19 cellular contexts compared by ENCODE assay signal in the genomic region with DNA sequence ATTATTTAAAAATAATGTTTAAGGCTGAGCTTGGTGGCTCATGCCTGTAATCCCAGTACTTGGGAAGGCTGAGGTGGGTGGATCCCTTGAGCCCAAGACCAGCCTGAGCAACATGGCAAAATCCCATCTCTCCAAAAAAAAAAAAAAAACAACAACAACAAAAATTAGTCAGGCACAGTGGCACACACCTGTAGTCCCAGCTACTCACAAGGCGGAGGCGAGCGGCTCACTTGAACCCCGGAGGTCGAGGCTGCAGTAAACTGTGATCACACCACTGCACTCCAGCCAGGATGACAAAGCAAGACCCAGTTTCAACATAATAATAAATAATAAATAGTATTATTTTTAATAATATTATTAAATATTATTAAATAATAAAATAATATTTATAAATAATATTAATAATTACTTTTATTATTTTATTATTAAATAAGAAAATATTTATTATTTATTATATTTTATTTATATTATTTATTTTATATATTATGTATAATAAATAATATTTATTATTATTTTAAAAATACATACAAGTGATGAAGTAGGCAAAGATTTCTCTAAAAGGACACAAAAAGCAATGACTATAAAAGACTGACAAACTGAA. TPM values are rescaled to one million over a fixed set of nuclear protein-coding genes. Genes with fewer than 3 reads are reported as not detected.
DNase-seq lines count a peak whose midpoint lies in the region; FAIRE-seq lines count a peak whose summit lies in the region.
"Had no signal": no experiment of that assay in that cellular context is flagged by ENCODE, and none has a peak within 500 bp of the region (broad histone marks: within the 10 kb centered on the region; RNA-seq: fewer than 3 reads in every experiment).

No MANE protein-coding gene starts in this region.

- no peak overlapping the region for H3K14ac ChIP-seq in trophoblast cell (ENCODE audit: low read length)

- no peaks in the 10 kb centered on the region for H3K36me3 ChIP-seq in trophoblast cell (ENCODE audit: control insufficient read depth in 1 of 2, insufficient read depth in 2 of 2, low read length in 2 of 2)

- no peak overlapping the region for H3K27ac ChIP-seq in trophoblast cell (ENCODE audit: low read depth, low read length)
- H3K27ac ChIP-seq: A549 had no signal

- FAIRE-seq in RCC 7860 (lab: Jason Lieb, UNC) (peak; percentile 98), frontal cortex (lab: Jason Lieb, UNC) (peak; percentile 72)
- FAIRE-seq: A549, GM19239, HepG2, HTR-8/SVneo had no signal

- H2AK5ac ChIP-seq in trophoblast cell (ENCODE audit: low read length) = no peak overlapping the region

- WGBS in trophoblast cell (ENCODE audit: extremely low coverage, insufficient coverage, insufficient read length) = no CpG with 5 or more reads among the region's 5 CpGs

- no peak overlapping the region for H4K12ac ChIP-seq in trophoblast cell (ENCODE audit: low read depth, low read length)

- no peak overlapping the region for H2AFZ ChIP-seq in trophoblast cell (ENCODE audit: insufficient read depth, low read length, poor library complexity)

- in situ Hi-C loops in Caki2 (cut with HindIII; ENCODE audit: low pct_unique_long_range_greater_than_20kb, low sequenced_read_pairs) = no loop called here

- H3K79me1 ChIP-seq in trophoblast cell (ENCODE audit: low read length) = peaks cover 31% of the 10 kb centered on the region

- peaks cover 1% of the 10 kb centered on the region for H3K79me2 ChIP-seq in trophoblast cell (ENCODE audit: control insufficient read depth, insufficient read depth, low read length, poor library complexity)

- H3K9ac ChIP-seq in trophoblast cell (ENCODE audit: low read length) = no peak overlapping the region

- H3K4me1 ChIP-seq in trophoblast cell (ENCODE audit: control insufficient read depth in 1 of 2, insufficient read depth in 2 of 2, low read length in 2 of 2) = peaks cover 20 to 21% of the 10 kb centered on the region in 2 experiments
- H3K4me1 ChIP-seq: A549 had no signal

- H3K27me3 ChIP-seq in trophoblast cell (ENCODE audit: insufficient read depth, low read length) = no peaks in the 10 kb centered on the region

- H3K4me2 ChIP-seq in trophoblast cell (ENCODE audit: low read length) = no peak overlapping the region
- H3K4me2 ChIP-seq: A549 had no signal

- H2BK120ac ChIP-seq in trophoblast cell (ENCODE audit: insufficient read depth, low read length, poor library complexity) = peak overlapping the region; percentile 53

- H2BK5ac ChIP-seq in trophoblast cell (ENCODE audit: low read depth, low read length, poor library complexity) = no peak overlapping the region

- H3K4ac ChIP-seq in trophoblast cell (ENCODE audit: low read depth, low read length) = no peak overlapping the region

- no peak overlapping the region for H3K18ac ChIP-seq in trophoblast cell (ENCODE audit: low read length)

- DNase-seq in Caki2 (ENCODE audit: low read depth) (peak; percentile 50), RCC 7860 (ENCODE audit: low spot score) (no peak), frontal cortex (ENCODE audit: low spot score in 2 of 2) (no peak), trophoblast cell (no peak), NCI-H226 (no peak), cerebellar nuclear complex (lab: John Stamatoyannopoulos, UW) (no peak), NCI-H2171 treated with DMSO at 0.1 percent for 48 hours (lab: John Stamatoyannopoulos, UW) (no peak), inferior parietal cortex (ENCODE audit: extremely low spot score) (no peak)
- DNase-seq: Caco-2; CD8-positive, alpha-beta T cell; DMS 273 treated with DMSO at 0.1 percent for 48 hours; DMS79 had no signal

- no peak overlapping the region for H3K4me3 ChIP-seq in trophoblast cell (ENCODE audit: low read depth, low read length)
- H3K4me3 ChIP-seq: A549 had no signal

- no peak overlapping the region for H4K8ac ChIP-seq in trophoblast cell (ENCODE audit: low read depth, low read length)

- no peak overlapping the region for H3K23ac ChIP-seq in trophoblast cell (ENCODE audit: low read length)

- H2BK12ac ChIP-seq in trophoblast cell (ENCODE audit: low read length) = peak overlapping the region; percentile 17

- no peak overlapping the region for H4K91ac ChIP-seq in trophoblast cell (ENCODE audit: low read depth, low read length)

- H3K9me3 ChIP-seq in trophoblast cell (ENCODE audit: insufficient read depth, low read depth, low read length) = peaks cover 2% of the 10 kb centered on the region
- H3K9me3 ChIP-seq: A549, Caco-2 had no signal

RNA-seq across cellular contexts. Expression of a gene that starts 8.4 kb away (rescaled TPM):
- 53.9 and 54.9 TPM in 2 replicates for total RNA-seq in Caki2 (2014; rRNA removed; shearing (Covaris generic); ENCODE audit: low replicate concordance)
- total RNA-seq in frontal cortex = 13.5 TPM
- 0.15 and 0.32 TPM in 2 replicates for polyA plus RNA-seq in trophoblast cell (2013)
- total RNA-seq: G401, H4 had no signal

RNA-seq across cellular contexts. Expression of a gene that starts 8.6 kb away (rescaled TPM):
- total RNA-seq in Caki2 (2014; rRNA removed; shearing (Covaris generic); ENCODE audit: low replicate concordance) = 3.7 and 23.0 TPM in 2 replicates
- total RNA-seq in frontal cortex = 5.3 TPM
- 0.03 and 0.11 TPM in 2 replicates for polyA plus RNA-seq in trophoblast cell (2013)

RNA-seq across cellular contexts. Expression of a gene that starts 26.7 kb away (rescaled TPM):
- 2.7 and 10.6 TPM in 2 replicates for total RNA-seq in Caki2 (2014; rRNA removed; shearing (Covaris generic); ENCODE audit: low replicate concordance)
- 6.9 TPM for total RNA-seq in frontal cortex
- polyA plus RNA-seq in trophoblast cell (2013) = 149 and 152 TPM in 2 replicates
- total RNA-seq: Caco-2; CD8-positive, alpha-beta T cell; H4 had no signal
- polyA plus RNA-seq: A549, CD14-positive monocyte had no signal

RNA-seq across cellular contexts. Expression of a gene that starts 53.9 kb away (rescaled TPM):
- total RNA-seq in Caki2 (2014; rRNA removed; shearing (Covaris generic); ENCODE audit: low replicate concordance) = 86.1 and 89.8 TPM in 2 replicates
- 29.3 TPM for total RNA-seq in frontal cortex
- 165 and 168 TPM in 2 replicates for polyA plus RNA-seq in trophoblast cell (2013)
